Comparison of ENCODE assay signal across 15 cellular contexts in the genomic region with DNA sequence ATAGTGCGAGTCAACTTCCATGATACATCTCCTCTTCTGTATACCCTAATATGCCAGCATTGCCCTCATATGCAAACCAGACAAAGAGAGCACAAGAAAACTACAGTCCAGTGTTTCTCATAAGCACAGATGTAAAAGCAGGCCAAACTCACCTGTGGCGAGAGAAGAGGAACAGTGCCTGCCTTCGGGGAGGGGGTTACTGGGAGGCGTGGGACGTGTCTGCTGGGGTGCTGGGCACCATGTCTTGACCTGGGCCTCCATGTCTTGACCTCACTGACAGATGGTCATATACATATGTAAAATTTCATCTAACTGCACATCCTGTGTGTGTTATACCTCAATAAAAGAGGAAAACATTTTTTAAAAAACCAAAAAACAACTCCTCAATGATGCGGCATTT.
DNase-seq lines count a peak whose midpoint lies in the region; FAIRE-seq and TF ChIP-seq lines count a peak whose summit lies in the region.
"Had no signal": no experiment of that assay in that cellular context is flagged by ENCODE, and none has a peak within 500 bp of the region (broad histone marks: within the 10 kb centered on the region; RNA-seq: fewer than 3 reads in every experiment).

No MANE protein-coding gene starts in this region.

- no peak overlapping the region for H3K27ac ChIP-seq in iPS-18a (ENCODE audit: low read length)

- no peaks in the 10 kb centered on the region for H3K9me3 ChIP-seq in iPS-18a (ENCODE audit: control insufficient read depth, low read depth, low read length)

- H3K4me1 ChIP-seq in iPS-18a (ENCODE audit: control insufficient read depth, low read depth, low read length): peaks cover 20% of the 10 kb centered on the region

- no peak for FAIRE-seq in GM12892 (lab: Jason Lieb, UNC)
- FAIRE-seq: A204.1, GM12878, H54 had no signal

- no peak for TF ChIP-seq POLR2A in GM12892 (IDR thresholded peaks at IDR 0.05; ENCODE audit: low read depth, low read length)

- H3K36me3 ChIP-seq in iPS-18a (ENCODE audit: control insufficient read depth, low read depth, low read length): no peaks in the 10 kb centered on the region

- no peak overlapping the region for H3K9ac ChIP-seq in iPS-18a (ENCODE audit: low read length)

- peak; percentile 4 for DNase-seq in activated T-cell treated with anti-CD3 and anti-CD28 coated beads, Interleukin-2, amount 50 U/mL, for 1 hour
- DNase-seq in activated T-cell treated with anti-CD3 and anti-CD28 coated beads for 4 hours (no peak), RPMI8226 (peak; percentile 2), ureter (ENCODE audit: low spot score) (peak; percentile 19), GM12892 (ENCODE audit: insufficient read length) (no peak)
- DNase-seq in stimulated activated CD4-positive, alpha-beta T cell treated with anti-CD3 and anti-CD28 coated beads, Interleukin-12 subunit alpha, Interleukin-12 subunit beta, amount 100 ng/mL, for 4 hours: no peak
- DNase-seq: C1 segment of cervical spinal cord; Calu3; CD4-positive, alpha-beta T cell; DMS 273 treated with DMSO at 0.1 percent for 48 hours; DMS79 had no signal

- H3K27me3 ChIP-seq in iPS-18a (ENCODE audit: control insufficient read depth, insufficient read depth, low read length): no peaks in the 10 kb centered on the region

- peak overlapping the region; percentile 4 for H3K4me3 ChIP-seq in iPS-18a (ENCODE audit: low read length)
- H3K4me3 ChIP-seq: GM12878 had no signal

Comparison
In these comparisons a context has a peak if more than half of its experiments do, and no peak if none do; other contexts are left out.
1. DNase-seq: peak in activated T-cell treated with anti-CD3 and anti-CD28 coated beads, Interleukin-2, amount 50 U/mL, for 1 hour (single experiment), RPMI8226 (single experiment) and ureter (single experiment); none in activated T-cell treated with anti-CD3 and anti-CD28 coated beads for 4 hours (single experiment), stimulated activated CD4-positive, alpha-beta T cell treated with anti-CD3 and anti-CD28 coated beads, Interleukin-12 subunit alpha, Interleukin-12 subunit beta, amount 100 ng/mL, for 4 hours (single experiment) and GM12892 (single experiment).